In genomic region chr13:111202745-111203144, GRCh38 we compare ENCODE assay signal across 8 cellular contexts.
A peak's percentile ranks its signal among the peaks of the same experiment; 100 is the strongest.
DNase-seq lines count a peak whose midpoint lies in the region; ATAC-seq and TF ChIP-seq lines count a peak whose summit lies in the region.

No MANE protein-coding gene starts in this region.

- POLR2A ChIA-PET in AG04449 (lab: Yijun Ruan, JAX), result no interaction called here

- no peak for TF ChIP-seq CTCF in AG04449 (IDR thresholded peaks at IDR 0.05; ENCODE audit: insufficient read depth, low read length, missing control alignments)
- TF ChIP-seq CTCF in parathyroid adenoma (IDR thresholded peaks at IDR 0.05), result no peak

- H3K9ac ChIP-seq in parathyroid adenoma, result no peak overlapping the region

- no peaks in the 10 kb centered on the region for H3K27me3 ChIP-seq in parathyroid adenoma (ENCODE audit: control insufficient read depth, insufficient read depth, low read length)

- peak overlapping the region; percentile 50 for H3K27ac ChIP-seq in parathyroid adenoma

- peaks cover 27% of the 10 kb centered on the region for H3K79me2 ChIP-seq in parathyroid adenoma

- H3K36me3 ChIP-seq in parathyroid adenoma (ENCODE audit: control insufficient read depth, insufficient read depth, low read length), result no peaks in the 10 kb centered on the region

- peaks cover 8% of the 10 kb centered on the region for H3K4me1 ChIP-seq in parathyroid adenoma

- peak; percentile 67 for ATAC-seq in GM18519 (IDR thresholded peaks at IDR 0.05; ENCODE audit: low FRiP score, unreplicated experiment)
- ATAC-seq in HG02981 (IDR thresholded peaks at IDR 0.05; ENCODE audit: unreplicated experiment), result peak; percentile 82

- H3K4me3 ChIP-seq in AG04449 (ENCODE audit: low read depth, low read length) (no peak overlapping the region), parathyroid adenoma (ENCODE audit: low read depth, low read length) (no peak overlapping the region)

- H2AFZ ChIP-seq in parathyroid adenoma, result no peak overlapping the region

- H3K4me2 ChIP-seq in parathyroid adenoma (ENCODE audit: low read length), result no peak overlapping the region

- no peaks in the 10 kb centered on the region for H3K9me3 ChIP-seq in parathyroid adenoma (ENCODE audit: control insufficient read depth, low read length)

- DNase-seq in AG04449 (ENCODE audit: low read depth, low spot score), result peak; percentile 80
- peak; percentile 61 for DNase-seq in OCI-M1 (lab: John Stamatoyannopoulos, UW)
- peak; percentile 60 for DNase-seq in epidermal melanocyte (ENCODE audit: insufficient read length, low spot score)
- no peak for DNase-seq in occipital lobe (lab: John Stamatoyannopoulos, UW)
- DNase-seq in activated CD8-positive, alpha-beta memory T cell treated with anti-CD3 and anti-CD28 coated beads for 24 hours, result no peak

- CTCF ChIA-PET in AG04449 (lab: Yijun Ruan, JAX), result interaction anchor here (1.0 to 1.9 kb wide), 5 partner anchors 12 to 135 kb away, joined by 3 to 5 read pairs (median 5); no protein-coding TSS in a partner anchor

Comparison
In these comparisons a context has a peak if more than half of its experiments do, and no peak if none do; other contexts are left out.
1. DNase-seq: peak in AG04449 (single experiment), OCI-M1 (single experiment) and epidermal melanocyte (single experiment); none in occipital lobe (single experiment) and activated CD8-positive, alpha-beta memory T cell treated with anti-CD3 and anti-CD28 coated beads for 24 hours (single experiment).